15 cellular contexts compared by ENCODE assay signal in the genomic region with DNA sequence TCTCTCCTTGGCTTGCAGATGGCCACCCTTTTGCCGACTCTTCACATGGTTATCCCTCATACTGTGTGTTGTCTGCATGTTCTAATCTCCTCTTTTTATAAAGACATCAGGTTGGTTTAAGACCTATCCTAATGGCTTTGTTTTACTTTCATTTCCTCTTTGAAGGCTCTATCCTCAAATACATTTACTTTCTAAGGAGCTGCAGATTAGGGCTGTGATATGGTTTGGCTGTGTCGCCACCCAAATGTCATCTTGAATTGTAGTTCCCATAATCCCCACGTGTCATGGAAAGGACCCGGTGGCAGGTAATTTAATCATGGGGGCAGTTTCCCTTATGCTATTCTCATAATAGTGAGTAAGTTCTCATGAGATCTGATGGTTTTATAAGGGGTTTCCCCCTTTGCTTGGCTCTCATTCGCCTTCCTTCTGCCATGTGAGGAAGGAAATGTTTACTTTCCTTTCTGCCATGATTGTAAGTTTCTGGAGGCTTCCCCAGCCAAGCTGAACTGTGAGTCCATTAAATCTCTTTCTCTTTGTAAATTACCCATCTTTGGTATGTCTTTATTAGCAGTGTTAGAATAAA.
"Had no signal": no experiment of that assay in that cellular context is flagged by ENCODE, and none has a peak within 500 bp of the region (broad histone marks: within the 10 kb centered on the region; RNA-seq: fewer than 3 reads in every experiment).

No MANE protein-coding gene starts in this region.

- H3K36me3 ChIP-seq: lower lobe of right lung, neural progenitor cell, ovary, suprapubic skin, upper lobe of right lung, WERI-Rb-1 had no signal

- H3K4me3 ChIP-seq: lower lobe of right lung, neural progenitor cell, ovary, suprapubic skin, upper lobe of right lung had no signal

- H3K4me3 Mint-ChIP-seq: activated CD4-positive, alpha-beta T cell treated with anti-CD3 and anti-CD28 coated beads, Interleukin-2, amount 10 ng/mL, durations not matched to agents 24 days and 14 days; activated naive CD8-positive, alpha-beta T cell; neural progenitor cell; stimulated activated memory B cell treated with anti-CD40 and anti-IgM and Interleukin-4, amounts not matched to agents 10 μg/mL and 1 μg/mL and 100 μg/mL, for 72 hours had no signal

- ATAC-seq: lower lobe of right lung; stimulated activated memory B cell treated with anti-CD40 and anti-IgM and Interleukin-4, amounts not matched to agents 10 μg/mL and 1 μg/mL and 100 μg/mL, for 72 hours; upper lobe of right lung had no signal

- H3K27ac Mint-ChIP-seq: activated CD4-positive, alpha-beta T cell treated with anti-CD3 and anti-CD28 coated beads, Interleukin-2, amount 10 ng/mL, durations not matched to agents 24 days and 14 days; activated naive CD8-positive, alpha-beta T cell; activated T-helper 2 cell treated with anti-CD3 and anti-CD28 coated beads, Interferon-gamma antibody, Interleukin-2, Interleukin-4, amounts not matched to agents 10 μg/mL and 5 μg/mL and 100 μg/mL, durations not matched to agents 14 hours and 24 hours and 36 hours; neural progenitor cell; stimulated activated memory B cell treated with anti-CD40 and anti-IgM and Interleukin-4, amounts not matched to agents 10 μg/mL and 1 μg/mL and 100 μg/mL, for 72 hours had no signal

- H3K27ac ChIP-seq: lower lobe of right lung, neural progenitor cell, ovary, suprapubic skin, upper lobe of right lung, WERI-Rb-1 had no signal

- DNase-seq: activated CD4-positive, alpha-beta T cell treated with anti-CD3 and anti-CD28 coated beads, Interleukin-2, amount 10 ng/mL, durations not matched to agents 24 days and 14 days; anterior cingulate cortex; cerebellar nuclear complex; hippocampal formation; lower lobe of right lung; midbrain; ovary; T-helper 1 cell; upper lobe of right lung; WERI-Rb-1 had no signal

- H3K27me3 ChIP-seq: neural progenitor cell, ovary, suprapubic skin, upper lobe of right lung had no signal

- H3K9me3 ChIP-seq: lower lobe of right lung, ovary, suprapubic skin, upper lobe of right lung had no signal

- H3K9me3 Mint-ChIP-seq: activated T-helper 2 cell treated with anti-CD3 and anti-CD28 coated beads, Interferon-gamma antibody, Interleukin-2, Interleukin-4, amounts not matched to agents 10 μg/mL and 5 μg/mL and 100 μg/mL, durations not matched to agents 14 hours and 24 hours and 36 hours had no signal

- H3K4me1 ChIP-seq: lower lobe of right lung, suprapubic skin, upper lobe of right lung had no signal

- H3K4me1 Mint-ChIP-seq: activated CD4-positive, alpha-beta T cell treated with anti-CD3 and anti-CD28 coated beads, Interleukin-2, amount 10 ng/mL, durations not matched to agents 24 days and 14 days had no signal
